In genomic region chr6:139386404-139386803, GRCh38 we compare ENCODE assay signal across 17 cellular contexts. TPM values are rescaled to one million over a fixed set of nuclear protein-coding genes. Genes with fewer than 3 reads are reported as not detected.
DNase-seq lines count a peak whose midpoint lies in the region; ATAC-seq and TF ChIP-seq lines count a peak whose summit lies in the region.
"Had no signal": no experiment of that assay in that cellular context is flagged by ENCODE, and none has a peak within 500 bp of the region (broad histone marks: within the 10 kb centered on the region; RNA-seq: fewer than 3 reads in every experiment).

No MANE protein-coding gene starts in this region.

- no peak overlapping the region for H3K14ac ChIP-seq in H9 (ENCODE audit: insufficient read depth, low read length)

- H3K4me1 ChIP-seq in H9 (ENCODE audit: insufficient read depth, low read length), result no peaks in the 10 kb centered on the region
- H3K4me1 ChIP-seq in left lung, result peaks cover 0 to under 1% of the 10 kb centered on the region in 2 donors
- H3K4me1 ChIP-seq in mammary epithelial cell (ENCODE audit: insufficient read depth, low read length), result no peaks in the 10 kb centered on the region
- H3K4me1 ChIP-seq: BLaER1 had no signal

- H3K79me1 ChIP-seq in H9 (ENCODE audit: insufficient read depth, low read depth, low read length, poor library complexity, severe bottlenecking), result no peaks in the 10 kb centered on the region

- no peak overlapping the region for H3K4me2 ChIP-seq in H9 (ENCODE audit: insufficient read depth, insufficient read length, low read length)
- H3K4me2 ChIP-seq in mammary epithelial cell (ENCODE audit: insufficient read depth, low read depth, low read length), result no peak overlapping the region
- H3K4me2 ChIP-seq: BLaER1 had no signal

- H3K27me3 Mint-ChIP-seq in H9 (ENCODE audit: low read depth), result peaks cover 8% of the 10 kb centered on the region
- H3K27me3 Mint-ChIP-seq in stimulated activated memory B cell treated with anti-CD40 and anti-IgM and Interleukin-4, amounts not matched to agents 10 μg/mL and 1 μg/mL and 100 μg/mL, for 72 hours, result no peaks in the 10 kb centered on the region

- H3K9me3 Mint-ChIP-seq in H9, result peaks cover 3 to 4% of the 10 kb centered on the region in 2 experiments; a peak in 1 of 5 replicates
- H3K9me3 Mint-ChIP-seq in stimulated activated memory B cell treated with anti-CD40 and anti-IgM and Interleukin-4, amounts not matched to agents 10 μg/mL and 1 μg/mL and 100 μg/mL, for 72 hours, result no peaks in the 10 kb centered on the region

- no peak for DNase-seq in H9
- DNase-seq in amniotic epithelial cell (ENCODE audit: low read depth), result peak; percentile 45
- no peak for DNase-seq in left lung
- no peak for DNase-seq in mammary epithelial cell
- no peak for DNase-seq in lower leg skin (ENCODE audit: low spot score in 2 of 2)
- DNase-seq in caudate nucleus (lab: John Stamatoyannopoulos, UW), result no peak
- DNase-seq: CD4-positive, alpha-beta memory T cell; DMS153; DMS79; HFFc6; KBM-7 had no signal

- in situ Hi-C loops in mammary epithelial cell (cut with MboI; ENCODE audit: low sequenced_read_pairs in 2 of 2), result no loop called here

- H3K27ac Mint-ChIP-seq in H9, result no peak overlapping the region; a peak in 1 of 7 replicates
- no peak overlapping the region for H3K27ac Mint-ChIP-seq in stimulated activated memory B cell treated with anti-CD40 and anti-IgM and Interleukin-4, amounts not matched to agents 10 μg/mL and 1 μg/mL and 100 μg/mL, for 72 hours
- H3K27ac Mint-ChIP-seq: CD14-positive monocyte; CD4-positive, alpha-beta memory T cell; HFFc6 had no signal

- H3K4me3 ChIP-seq in left lung, result no peak overlapping the region
- H3K4me3 ChIP-seq in mammary epithelial cell (replicated peaks in 1 of 3; ENCODE audit: insufficient read depth in 1 of 3, low read depth in 2 of 3, low read length in 3 of 3), result no peak overlapping the region
- H3K4me3 ChIP-seq in lower leg skin (ENCODE audit: low read depth, poor library complexity, severe bottlenecking), result no peak overlapping the region
- H3K4me3 ChIP-seq: BLaER1, GM12878 had no signal

- no peak overlapping the region for H3K27ac ChIP-seq in H9 (ENCODE audit: insufficient read length, low read depth, low read length)
- no peak overlapping the region for H3K27ac ChIP-seq in left lung
- H3K27ac ChIP-seq in mammary epithelial cell (ENCODE audit: insufficient read depth, low read depth, low read length), result no peak overlapping the region
- H3K27ac ChIP-seq in caudate nucleus (ENCODE audit: low read depth, low read length), result no peak overlapping the region
- H3K27ac ChIP-seq: BLaER1, HL-60 had no signal

- TF ChIP-seq CTCF in H9 (conservative IDR thresholded peaks at IDR 0.05) (no peak), left lung (IDR thresholded peaks at IDR 0.05) (no peak), mammary epithelial cell (conservative IDR thresholded peaks at IDR 0.05 in 1 of 2, IDR thresholded peaks at IDR 0.05 in 1 of 2; ENCODE audit: extremely low read depth in 1 of 2, insufficient read depth in 1 of 2, low read depth in 1 of 2, low read length in 2 of 2) (no peak), lower leg skin (IDR thresholded peaks at IDR 0.05) (no peak)

- no CpG with 5 or more reads among the region's 3 CpGs for WGBS in H9 (ENCODE audit: extremely low coverage, insufficient read length, low lambda C conversion rate)
- WGBS in mammary epithelial cell (ENCODE audit: low coverage, missing lambda C conversion rate), result 97% methylated on average over 3 of the region's 3 CpGs
- WGBS in lower leg skin, 2 donors, result 73 to 79% methylated on average over 3 of the region's 3 CpGs

- intact Hi-C loops in left lung (cut with DNase I) (no loop called here), mammary epithelial cell (cut with micrococcal nuclease) (no loop called here), lower leg skin (cut with DNase I; ENCODE audit: low total_unique reads) (no loop called here)

- no peaks in the 10 kb centered on the region for H3K4me1 Mint-ChIP-seq in H9
- H3K4me1 Mint-ChIP-seq in stimulated activated memory B cell treated with anti-CD40 and anti-IgM and Interleukin-4, amounts not matched to agents 10 μg/mL and 1 μg/mL and 100 μg/mL, for 72 hours, result no peaks in the 10 kb centered on the region
- H3K4me1 Mint-ChIP-seq: CD14-positive monocyte; CD4-positive, alpha-beta memory T cell had no signal

- H2BK15ac ChIP-seq in H9 (ENCODE audit: low read depth, low read length), result no peak overlapping the region

- H3K9me3 ChIP-seq in H9 (ENCODE audit: control insufficient read depth, low read depth, low read length), result no peaks in the 10 kb centered on the region
- H3K9me3 ChIP-seq in left lung, result no peaks in the 10 kb centered on the region
- H3K9me3 ChIP-seq in mammary epithelial cell (replicated peaks; ENCODE audit: insufficient read depth, low read length), result no peaks in the 10 kb centered on the region

- H3K79me2 ChIP-seq in H9 (ENCODE audit: insufficient read depth, low read length) (no peaks in the 10 kb centered on the region), mammary epithelial cell (ENCODE audit: insufficient read depth, low read length) (no peaks in the 10 kb centered on the region)

- H2AFZ ChIP-seq in H9 (ENCODE audit: low read length), result no peak overlapping the region
- H2AFZ ChIP-seq in mammary epithelial cell (ENCODE audit: low read depth, low read length), result no peak overlapping the region

- no peak overlapping the region for H2BK5ac ChIP-seq in H9 (ENCODE audit: insufficient read length, low read length)

- no peak overlapping the region for H4K8ac ChIP-seq in H9 (replicated peaks; ENCODE audit: insufficient read length, low read depth, low read length)

- no peaks in the 10 kb centered on the region for H3K27me3 ChIP-seq in H9 (ENCODE audit: insufficient read depth, low read length)
- H3K27me3 ChIP-seq in left lung, result no peaks in the 10 kb centered on the region
- H3K27me3 ChIP-seq in mammary epithelial cell (ENCODE audit: insufficient read depth, low read length), result no peaks in the 10 kb centered on the region
- H3K27me3 ChIP-seq: BLaER1 had no signal

- H3K9ac ChIP-seq in H9 (ENCODE audit: extremely low read depth, insufficient read length, low read length), result no peak overlapping the region
- no peak overlapping the region for H3K9ac ChIP-seq in mammary epithelial cell (ENCODE audit: insufficient read depth, low read length)
- H3K9ac ChIP-seq: BLaER1 had no signal

- no peak overlapping the region for H4K91ac ChIP-seq in H9 (ENCODE audit: insufficient read length, low read depth, low read length)

- no peaks in the 10 kb centered on the region for H3K23me2 ChIP-seq in H9 (ENCODE audit: insufficient read length, low read depth, low read length, poor library complexity, severe bottlenecking)

- H3K23ac ChIP-seq in H9 (ENCODE audit: insufficient read length, low read depth, low read length), result no peak overlapping the region

- BruUV-seq in mammary epithelial cell (replicated peaks; lab: Mats Ljungman, UMichigan), result no TSS peak

- dilution Hi-C loops in mammary epithelial cell (cut with HindIII; ENCODE audit: low sequenced_read_pairs), result no loop called here

- H4K5ac ChIP-seq in H9 (ENCODE audit: insufficient read length, low read depth, low read length), result no peak overlapping the region

- H2BK20ac ChIP-seq in H9 (ENCODE audit: low read depth, low read length, poor library complexity, severe bottlenecking), result no peak overlapping the region

- no peaks in the 10 kb centered on the region for H4K20me1 ChIP-seq in H9 (ENCODE audit: control insufficient read depth, insufficient read depth, insufficient read length)
- H4K20me1 ChIP-seq in mammary epithelial cell (ENCODE audit: insufficient read depth, low read length), result no peaks in the 10 kb centered on the region
- H4K20me1 ChIP-seq: BLaER1 had no signal

- ATAC-seq in left lung, result peak; percentile 38
- no peak for ATAC-seq in stimulated activated memory B cell treated with anti-CD40 and anti-IgM and Interleukin-4, amounts not matched to agents 10 μg/mL and 1 μg/mL and 100 μg/mL, for 72 hours
- ATAC-seq: GM12878, HCT116 had no signal

- CTCF ChIA-PET in mammary epithelial cell (lab: Charles Lee; ENCODE audit: low non-redundant PET), result no interaction called here

- H2BK120ac ChIP-seq in H9 (ENCODE audit: low read depth, low read length, poor library complexity, severe bottlenecking), result peak overlapping the region; percentile 61

- TF ChIP-seq POLR2A in lower leg skin (IDR thresholded peaks at IDR 0.05), result no peak

- H2BK12ac ChIP-seq in H9 (ENCODE audit: insufficient read length, low read depth, low read length), result no peak overlapping the region

- no peak overlapping the region for H3T11ph ChIP-seq in H9 (ENCODE audit: low read length)

- H2AK5ac ChIP-seq in H9 (ENCODE audit: insufficient read length, low read length), result no peak overlapping the region

- no peak overlapping the region for H3K18ac ChIP-seq in H9 (ENCODE audit: insufficient read length, low read depth, low read length)

- H3K4ac ChIP-seq in H9 (ENCODE audit: low read depth, low read length), result no peak overlapping the region

- no peak overlapping the region for H3K4me3 Mint-ChIP-seq in H9
- H3K4me3 Mint-ChIP-seq in stimulated activated memory B cell treated with anti-CD40 and anti-IgM and Interleukin-4, amounts not matched to agents 10 μg/mL and 1 μg/mL and 100 μg/mL, for 72 hours, result no peak overlapping the region
- H3K4me3 Mint-ChIP-seq: CD14-positive monocyte; CD4-positive, alpha-beta memory T cell; HFFc6 had no signal

- H3K36me3 ChIP-seq in left lung (no peaks in the 10 kb centered on the region), mammary epithelial cell (ENCODE audit: insufficient read depth, low read length) (no peaks in the 10 kb centered on the region)
- H3K36me3 ChIP-seq: BLaER1 had no signal

- H3K36me3 Mint-ChIP-seq in H9 (ENCODE audit: insufficient read depth in 1 of 3, low read depth in 3 of 3), result peaks cover 0 to 4% (median 0%) of the 10 kb centered on the region in 3 experiments; a peak in 2 of 7 replicates
- no peaks in the 10 kb centered on the region for H3K36me3 Mint-ChIP-seq in stimulated activated memory B cell treated with anti-CD40 and anti-IgM and Interleukin-4, amounts not matched to agents 10 μg/mL and 1 μg/mL and 100 μg/mL, for 72 hours
- H3K36me3 Mint-ChIP-seq: CD14-positive monocyte had no signal

- H3K56ac ChIP-seq in H9 (ENCODE audit: insufficient read length, low read depth, low read length), result no peak overlapping the region

RNA-seq across cellular contexts. Expression of gene CITED2, which starts 12.0 kb away (rescaled TPM):
- total RNA-seq in H9 (2021) (107 and 110 TPM in 2 replicates), left lung (100 to 1,000 TPM; 142 to 321 TPM), mammary epithelial cell (10 to 100 TPM; 26.4 to 55.8 TPM), lower leg skin (100 to 1,000 TPM; 155 to 313 (median 257) TPM)
- 17.9 TPM for polyA plus RNA-seq in mammary epithelial cell
- 6.6 TPM for polyA minus RNA-seq in mammary epithelial cell
